14 cellular contexts compared by ENCODE assay signal in genomic region chr3:142863965-142864924, GRCh38. TPM values are rescaled to one million over a fixed set of nuclear protein-coding genes. Genes with fewer than 3 reads are reported as not detected.
DNase-seq lines count a peak whose midpoint lies in the region; ATAC-seq and TF ChIP-seq lines count a peak whose summit lies in the region.
"Had no signal": no experiment of that assay in that cellular context is flagged by ENCODE, and none has a peak within 500 bp of the region (broad histone marks: within the 10 kb centered on the region; RNA-seq: fewer than 3 reads in every experiment).

No MANE protein-coding gene starts in this region.

- H3K4me3 ChIP-seq in HUES48 (ENCODE audit: low read depth, low read length), result peak overlapping the region; percentile 50; the same call in 1 of the 2 replicates
- H3K4me3 ChIP-seq in epithelial cell of esophagus (ENCODE audit: low read length), result no peak overlapping the region
- no peak overlapping the region for H3K4me3 ChIP-seq in aorta (ENCODE audit: low read length in 2 of 2)
- H3K4me3 ChIP-seq: hepatocyte had no signal

- no peak for TF ChIP-seq CTCF in epithelial cell of esophagus (IDR thresholded peaks at IDR 0.05; ENCODE audit: insufficient read depth, low read depth, low read length, missing control alignments)

- peak; percentile 19 for DNase-seq in Caki2 (ENCODE audit: low read depth)
- peak; percentile 49 for DNase-seq in OCI-M1 (lab: John Stamatoyannopoulos, UW)
- DNase-seq in epithelial cell of esophagus (ENCODE audit: low read depth), result peak; percentile 36
- DNase-seq in NCI-H82 (lab: John Stamatoyannopoulos, UW), result no peak
- no peak for DNase-seq in RKO (ENCODE audit: low spot score)
- no peak for DNase-seq in NCI-H1417 (lab: John Stamatoyannopoulos, UW)
- no peak for DNase-seq in aorta
- DNase-seq: activated CD4-positive, alpha-beta T cell treated with anti-CD3 and anti-CD28 coated beads, Interleukin-2, amount 10 ng/mL, durations not matched to agents 24 days and 14 days; activated effector memory CD4-positive, alpha-beta T cell treated with Interleukin-2 at 50 U/mL for 16 hours; brain microvascular endothelial cell had no signal

- in situ Hi-C loops in Caki2 (cut with HindIII; ENCODE audit: low pct_unique_long_range_greater_than_20kb, low sequenced_read_pairs), result no loop called here

- intact Hi-C loops in aorta (cut with DNase I), result no loop called here

- no peak overlapping the region for H3K9ac ChIP-seq in HUES48 (ENCODE audit: low read depth, low read length)
- H3K9ac ChIP-seq: parathyroid adenoma had no signal

- no peaks in the 10 kb centered on the region for H3K36me3 ChIP-seq in HUES48 (ENCODE audit: control insufficient read depth, insufficient read depth, low read length)
- no peaks in the 10 kb centered on the region for H3K36me3 ChIP-seq in aorta (ENCODE audit: control insufficient read depth in 1 of 2, insufficient read depth in 2 of 2, low read length in 1 of 2)
- H3K36me3 ChIP-seq: brain microvascular endothelial cell had no signal

- no peak for ATAC-seq in aorta (ENCODE audit: low FRiP score)

- H3K4me1 ChIP-seq in HUES48 (ENCODE audit: control insufficient read depth, insufficient read depth, low read length) (peaks cover 58% of the 10 kb centered on the region), aorta (ENCODE audit: control insufficient read depth in 1 of 2, insufficient read depth in 2 of 2, low read length in 2 of 2) (no peaks in the 10 kb centered on the region)

- H3K27ac ChIP-seq in HUES48 (ENCODE audit: low read depth, low read length) (peak overlapping the region; percentile 98), aorta (ENCODE audit: low read depth in 1 of 2, low read length in 2 of 2) (no peak overlapping the region)
- H3K27ac ChIP-seq: brain microvascular endothelial cell, hepatocyte, parathyroid adenoma had no signal

- WGBS in aorta, 2 donors, result 85 to 88% methylated on average over 8 of the region's 8 CpGs

- H3K9me3 ChIP-seq in HUES48 (ENCODE audit: control insufficient read depth, insufficient read depth, low read length), result no peaks in the 10 kb centered on the region
- H3K9me3 ChIP-seq in aorta (ENCODE audit: control insufficient read depth, low read length), result no peaks in the 10 kb centered on the region

- H3K27me3 ChIP-seq in HUES48 (ENCODE audit: control insufficient read depth, insufficient read depth, low read length) (no peaks in the 10 kb centered on the region), aorta (ENCODE audit: control insufficient read depth in 1 of 2, insufficient read depth in 2 of 2, low read length in 1 of 2) (no peaks in the 10 kb centered on the region)
- H3K27me3 ChIP-seq: brain microvascular endothelial cell, hepatocyte had no signal

RNA-seq across cellular contexts. Expression of gene PCOLCE2, which starts 24.6 kb away (rescaled TPM):
- total RNA-seq in Caki2 (2014; rRNA removed; shearing (Covaris generic); ENCODE audit: low replicate concordance), result 70.4 and 88.2 TPM in 2 replicates
- total RNA-seq in aorta, result 100 to 1,000 TPM in 1 of 2 donors, 10 to 100 TPM in 1; 83.3 to 106 TPM
- 100 to 1,000 TPM in 1 of 2 donors, 10 to 100 TPM in 1; 73.0 to 181 TPM for polyA plus RNA-seq in aorta
- total RNA-seq: mononuclear cell had no signal

Comparison
In these comparisons a context has a peak if more than half of its experiments do, and no peak if none do; other contexts are left out.
1. DNase-seq: peak in Caki2 (single experiment), OCI-M1 (single experiment) and epithelial cell of esophagus (single experiment); none in NCI-H82 (single experiment), RKO (single experiment), NCI-H1417 (0 of 3) and aorta (0 of 2).